Comparison of ENCODE assay signal across 1 cellular context in the genomic region with DNA sequence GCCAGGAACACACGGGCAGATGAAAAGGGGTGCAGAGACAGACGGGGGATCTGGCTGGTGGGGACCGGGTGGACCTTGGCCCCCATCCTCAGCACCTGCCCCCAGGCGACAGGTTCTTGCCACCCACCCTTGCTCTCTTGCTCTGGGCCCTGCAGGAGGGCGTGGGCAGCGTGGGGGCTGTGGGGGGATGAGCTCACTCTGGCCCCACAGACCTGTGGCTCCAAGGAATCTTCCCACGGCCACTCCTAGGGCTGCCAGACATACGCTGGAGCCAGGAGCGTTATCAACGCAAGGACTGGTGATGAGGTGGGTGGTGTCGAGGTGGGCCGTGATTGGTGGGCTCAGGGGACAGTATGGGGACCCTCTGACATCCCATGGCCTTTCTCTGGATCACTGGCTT.
TF ChIP-seq lines count a peak whose summit lies in the region.

No MANE protein-coding gene starts in this region.

TF ChIP-seq in K562, 482 proteins besides CTCF, POLR2A, EP300 and RAD21:
- TF ChIP-seq ZNF695 (CRISPR knock-in tag; IDR thresholded peaks at IDR 0.05) (no peak), MBD2 (IDR thresholded peaks at IDR 0.05; ENCODE audit: borderline replicate concordance, low read depth) (no peak), ZNF134 (CRISPR knock-in tag; conservative IDR thresholded peaks at IDR 0.05) (no peak), STAT5A (IDR thresholded peaks at IDR 0.05; ENCODE audit: borderline replicate concordance, low read length) (no peak), ZNF551 (CRISPR knock-in tag; IDR thresholded peaks at IDR 0.05) (no peak), RBFOX2 (IDR thresholded peaks at IDR 0.05; ENCODE audit: low read depth, low read length) (no peak), GATAD2B (IDR thresholded peaks at IDR 0.05; ENCODE audit: borderline replicate concordance) (no peak), MTA1 (IDR thresholded peaks at IDR 0.05; ENCODE audit: borderline replicate concordance) (no peak), ZNF79 (CRISPR knock-in tag; IDR thresholded peaks at IDR 0.05; ENCODE audit: low read depth) (no peak), SAFB2 (IDR thresholded peaks at IDR 0.05; ENCODE audit: borderline replicate concordance, low read depth, low read length, severe bottlenecking) (no peak), ZNF445 (CRISPR knock-in tag; IDR thresholded peaks at IDR 0.05; ENCODE audit: low read depth) (no peak), STAG1 (CRISPR knock-in tag; IDR thresholded peaks at IDR 0.05; ENCODE audit: borderline replicate concordance) (no peak), ZNF174 (CRISPR knock-in tag; IDR thresholded peaks at IDR 0.05) (no peak), CBFA2T2 (conservative IDR thresholded peaks at IDR 0.05) (no peak), PCBP1 (IDR thresholded peaks at IDR 0.05; ENCODE audit: low read depth, low read length, poor library complexity, severe bottlenecking) (no peak)
- TF ChIP-seq, protein P1, sequence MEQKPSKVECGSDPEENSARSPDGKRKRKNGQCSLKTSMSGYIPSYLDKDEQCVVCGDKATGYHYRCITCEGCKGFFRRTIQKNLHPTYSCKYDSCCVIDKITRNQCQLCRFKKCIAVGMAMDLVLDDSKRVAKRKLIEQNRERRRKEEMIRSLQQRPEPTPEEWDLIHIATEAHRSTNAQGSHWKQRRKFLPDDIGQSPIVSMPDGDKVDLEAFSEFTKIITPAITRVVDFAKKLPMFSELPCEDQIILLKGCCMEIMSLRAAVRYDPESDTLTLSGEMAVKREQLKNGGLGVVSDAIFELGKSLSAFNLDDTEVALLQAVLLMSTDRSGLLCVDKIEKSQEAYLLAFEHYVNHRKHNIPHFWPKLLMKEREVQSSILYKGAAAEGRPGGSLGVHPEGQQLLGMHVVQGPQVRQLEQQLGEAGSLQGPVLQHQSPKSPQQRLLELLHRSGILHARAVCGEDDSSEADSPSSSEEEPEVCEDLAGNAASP (IDR thresholded peaks at IDR 0.05): no peak
- TF ChIP-seq, protein P2, sequence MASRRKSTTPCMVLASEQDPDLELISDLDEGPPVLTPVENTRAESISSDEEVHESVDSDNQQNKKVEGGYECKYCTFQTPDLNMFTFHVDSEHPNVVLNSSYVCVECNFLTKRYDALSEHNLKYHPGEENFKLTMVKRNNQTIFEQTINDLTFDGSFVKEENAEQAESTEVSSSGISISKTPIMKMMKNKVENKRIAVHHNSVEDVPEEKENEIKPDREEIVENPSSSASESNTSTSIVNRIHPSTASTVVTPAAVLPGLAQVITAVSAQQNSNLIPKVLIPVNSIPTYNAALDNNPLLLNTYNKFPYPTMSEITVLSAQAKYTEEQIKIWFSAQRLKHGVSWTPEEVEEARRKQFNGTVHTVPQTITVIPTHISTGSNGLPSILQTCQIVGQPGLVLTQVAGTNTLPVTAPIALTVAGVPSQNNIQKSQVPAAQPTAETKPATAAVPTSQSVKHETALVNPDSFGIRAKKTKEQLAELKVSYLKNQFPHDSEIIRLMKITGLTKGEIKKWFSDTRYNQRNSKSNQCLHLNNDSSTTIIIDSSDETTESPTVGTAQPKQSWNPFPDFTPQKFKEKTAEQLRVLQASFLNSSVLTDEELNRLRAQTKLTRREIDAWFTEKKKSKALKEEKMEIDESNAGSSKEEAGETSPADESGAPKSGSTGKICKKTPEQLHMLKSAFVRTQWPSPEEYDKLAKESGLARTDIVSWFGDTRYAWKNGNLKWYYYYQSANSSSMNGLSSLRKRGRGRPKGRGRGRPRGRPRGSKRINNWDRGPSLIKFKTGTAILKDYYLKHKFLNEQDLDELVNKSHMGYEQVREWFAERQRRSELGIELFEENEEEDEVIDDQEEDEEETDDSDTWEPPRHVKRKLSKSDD (conservative IDR thresholded peaks at IDR 0.05; ENCODE audit: low read length): no peak
- TF ChIP-seq, protein P3, sequence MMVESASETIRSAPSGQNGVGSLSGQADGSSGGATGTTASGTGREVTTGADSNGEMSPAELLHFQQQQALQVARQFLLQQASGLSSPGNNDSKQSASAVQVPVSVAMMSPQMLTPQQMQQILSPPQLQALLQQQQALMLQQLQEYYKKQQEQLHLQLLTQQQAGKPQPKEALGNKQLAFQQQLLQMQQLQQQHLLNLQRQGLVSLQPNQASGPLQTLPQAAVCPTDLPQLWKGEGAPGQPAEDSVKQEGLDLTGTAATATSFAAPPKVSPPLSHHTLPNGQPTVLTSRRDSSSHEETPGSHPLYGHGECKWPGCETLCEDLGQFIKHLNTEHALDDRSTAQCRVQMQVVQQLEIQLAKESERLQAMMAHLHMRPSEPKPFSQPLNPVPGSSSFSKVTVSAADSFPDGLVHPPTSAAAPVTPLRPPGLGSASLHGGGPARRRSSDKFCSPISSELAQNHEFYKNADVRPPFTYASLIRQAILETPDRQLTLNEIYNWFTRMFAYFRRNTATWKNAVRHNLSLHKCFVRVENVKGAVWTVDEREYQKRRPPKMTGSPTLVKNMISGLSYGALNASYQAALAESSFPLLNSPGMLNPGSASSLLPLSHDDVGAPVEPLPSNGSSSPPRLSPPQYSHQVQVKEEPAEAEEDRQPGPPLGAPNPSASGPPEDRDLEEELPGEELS (CRISPR knock-in tag; IDR thresholded peaks at IDR 0.05; ENCODE audit: borderline replicate concordance): no peak
- TF ChIP-seq, protein P4, sequence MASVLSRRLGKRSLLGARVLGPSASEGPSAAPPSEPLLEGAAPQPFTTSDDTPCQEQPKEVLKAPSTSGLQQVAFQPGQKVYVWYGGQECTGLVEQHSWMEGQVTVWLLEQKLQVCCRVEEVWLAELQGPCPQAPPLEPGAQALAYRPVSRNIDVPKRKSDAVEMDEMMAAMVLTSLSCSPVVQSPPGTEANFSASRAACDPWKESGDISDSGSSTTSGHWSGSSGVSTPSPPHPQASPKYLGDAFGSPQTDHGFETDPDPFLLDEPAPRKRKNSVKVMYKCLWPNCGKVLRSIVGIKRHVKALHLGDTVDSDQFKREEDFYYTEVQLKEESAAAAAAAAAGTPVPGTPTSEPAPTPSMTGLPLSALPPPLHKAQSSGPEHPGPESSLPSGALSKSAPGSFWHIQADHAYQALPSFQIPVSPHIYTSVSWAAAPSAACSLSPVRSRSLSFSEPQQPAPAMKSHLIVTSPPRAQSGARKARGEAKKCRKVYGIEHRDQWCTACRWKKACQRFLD (CRISPR knock-in tag; IDR thresholded peaks at IDR 0.05): no peak
- TF ChIP-seq, protein P5, sequence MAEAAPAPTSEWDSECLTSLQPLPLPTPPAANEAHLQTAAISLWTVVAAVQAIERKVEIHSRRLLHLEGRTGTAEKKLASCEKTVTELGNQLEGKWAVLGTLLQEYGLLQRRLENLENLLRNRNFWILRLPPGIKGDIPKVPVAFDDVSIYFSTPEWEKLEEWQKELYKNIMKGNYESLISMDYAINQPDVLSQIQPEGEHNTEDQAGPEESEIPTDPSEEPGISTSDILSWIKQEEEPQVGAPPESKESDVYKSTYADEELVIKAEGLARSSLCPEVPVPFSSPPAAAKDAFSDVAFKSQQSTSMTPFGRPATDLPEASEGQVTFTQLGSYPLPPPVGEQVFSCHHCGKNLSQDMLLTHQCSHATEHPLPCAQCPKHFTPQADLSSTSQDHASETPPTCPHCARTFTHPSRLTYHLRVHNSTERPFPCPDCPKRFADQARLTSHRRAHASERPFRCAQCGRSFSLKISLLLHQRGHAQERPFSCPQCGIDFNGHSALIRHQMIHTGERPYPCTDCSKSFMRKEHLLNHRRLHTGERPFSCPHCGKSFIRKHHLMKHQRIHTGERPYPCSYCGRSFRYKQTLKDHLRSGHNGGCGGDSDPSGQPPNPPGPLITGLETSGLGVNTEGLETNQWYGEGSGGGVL (CRISPR knock-in tag; IDR thresholded peaks at IDR 0.05): no peak
